In genomic region chr4:30818541-30818940, GRCh38 we compare ENCODE assay signal across 6 cellular contexts.
"Had no signal": no experiment of that assay in that cellular context is flagged by ENCODE, and none has a peak within 500 bp of the region (broad histone marks: within the 10 kb centered on the region; RNA-seq: fewer than 3 reads in every experiment).

No MANE protein-coding gene starts in this region.

- DNase-seq: GOT3, H7, IMR-90, KG1 had no signal

- H3K4me3 ChIP-seq: HAP-1, K562 had no signal

- H3K36me3 ChIP-seq: HAP-1 had no signal

- ATAC-seq: K562 had no signal

- H3K9me3 ChIP-seq: HAP-1 had no signal
